8 cellular contexts compared by ENCODE assay signal in the genomic region with DNA sequence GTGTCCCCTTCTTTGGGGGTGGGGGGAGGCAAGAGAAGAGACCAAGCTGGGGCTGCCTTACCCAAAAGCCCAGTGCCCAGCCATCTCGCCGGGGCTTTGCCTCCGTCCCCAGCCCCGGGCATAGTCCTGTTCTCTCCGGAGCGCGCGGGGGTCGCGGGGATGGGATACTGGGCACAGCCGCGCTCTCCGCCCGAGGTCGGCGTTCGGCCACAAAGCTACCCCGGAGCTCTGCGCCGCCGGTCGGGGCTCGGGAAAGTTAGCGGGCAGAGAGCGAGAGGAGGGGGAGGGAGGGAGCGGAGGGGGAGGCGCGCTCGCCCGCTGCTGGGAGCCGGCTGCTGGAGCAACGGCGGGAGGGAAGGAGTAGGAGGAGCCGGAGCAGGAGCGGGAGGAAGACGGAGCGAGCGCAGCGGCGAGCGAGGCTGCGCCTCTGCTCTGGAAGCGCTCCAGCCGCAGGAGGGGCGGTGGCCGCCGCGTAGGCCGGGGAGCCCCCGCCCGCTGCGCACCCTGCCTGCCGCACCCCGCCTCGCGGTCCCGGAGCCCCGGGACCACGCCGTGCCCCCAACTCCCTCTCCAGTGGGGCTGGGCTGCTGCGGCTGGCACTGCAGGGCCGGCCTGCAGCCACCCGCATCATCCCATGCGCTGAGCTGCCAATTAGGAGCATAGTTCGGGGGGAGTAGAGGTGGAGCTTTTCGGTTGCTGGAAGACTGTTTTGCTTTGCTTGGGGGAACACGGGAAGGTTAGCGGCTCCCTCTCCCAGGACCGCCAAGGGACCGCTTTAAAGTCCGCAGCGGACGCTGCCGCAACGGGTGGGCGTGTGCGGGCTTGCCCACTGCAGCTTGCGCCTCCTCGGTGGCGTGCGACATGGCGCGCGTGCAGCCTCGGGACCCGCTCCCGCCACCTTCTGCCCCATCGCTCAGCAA. TPM values are rescaled to one million over a fixed set of nuclear protein-coding genes. Genes with fewer than 3 reads are reported as not detected.
DNase-seq lines count a peak whose midpoint lies in the region; ATAC-seq and TF ChIP-seq lines count a peak whose summit lies in the region.

A gene with protein sequence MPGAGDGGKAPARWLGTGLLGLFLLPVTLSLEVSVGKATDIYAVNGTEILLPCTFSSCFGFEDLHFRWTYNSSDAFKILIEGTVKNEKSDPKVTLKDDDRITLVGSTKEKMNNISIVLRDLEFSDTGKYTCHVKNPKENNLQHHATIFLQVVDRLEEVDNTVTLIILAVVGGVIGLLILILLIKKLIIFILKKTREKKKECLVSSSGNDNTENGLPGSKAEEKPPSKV (minus strand): TSS at position 272 of the 920 bp plus-strand sequence. CDS start 150 bp downstream, at position 122.

- H3K9me3 Mint-ChIP-seq in effector memory CD8-positive, alpha-beta T cell, result no peaks in the 10 kb centered on the region

- H3K4me1 ChIP-seq in BE2C (no peaks in the 10 kb centered on the region), liver (ENCODE audit: control insufficient read depth in 4 of 4, insufficient read depth in 4 of 4, low read length in 3 of 4) (peaks cover 5 to 10% (median 6%) of the 10 kb centered on the region in 4 donors), subcutaneous abdominal adipose tissue (ENCODE audit: control insufficient read depth in 5 of 5, insufficient read depth in 5 of 5, low read length in 5 of 5) (peaks cover 0 to 21% (median 14%) of the 10 kb centered on the region in 5 donors)

- TF ChIP-seq CTCF in BE2C (IDR thresholded peaks at IDR 0.05; ENCODE audit: low read depth, low read length) (no peak), HL-60 (IDR thresholded peaks at IDR 0.05; ENCODE audit: insufficient read depth, low read length) (no peak), liver (IDR thresholded peaks at IDR 0.05; ENCODE audit: low read depth, low read length, missing input control) (no peak)

- TF ChIP-seq RAD21 in liver (IDR thresholded peaks at IDR 0.05), result no peak

- H3K4me3 Mint-ChIP-seq in effector memory CD8-positive, alpha-beta T cell, result peak within 1 kb of the TSS; percentile 32 to 71

- H3K27ac ChIP-seq in HL-60 (replicated peaks) (no peak within 1 kb of the TSS), liver (ENCODE audit: low read depth in 1 of 2, low read length in 2 of 2) (no peak within 1 kb of the TSS), subcutaneous abdominal adipose tissue (ENCODE audit: low read depth, low read length) (no peak within 1 kb of the TSS)

- no peaks in the 10 kb centered on the region; the same call in 1 of the 2 replicates for H3K9me3 ChIP-seq in BE2C
- H3K9me3 ChIP-seq in liver (ENCODE audit: control insufficient read depth in 4 of 4, low read length in 3 of 4), result no peaks in the 10 kb centered on the region
- H3K9me3 ChIP-seq in subcutaneous abdominal adipose tissue (ENCODE audit: control insufficient read depth in 5 of 5, low read length in 5 of 5), result no peaks in the 10 kb centered on the region

- no peaks in the 10 kb centered on the region for H3K36me3 Mint-ChIP-seq in effector memory CD8-positive, alpha-beta T cell (ENCODE audit: insufficient read depth)

- H3K4me3 ChIP-seq in BE2C (ENCODE audit: low read depth, low read length), result peak within 1 kb of the TSS; percentile 62
- H3K4me3 ChIP-seq in HL-60 (replicated peaks; ENCODE audit: insufficient read depth, low read length), result peak within 1 kb of the TSS; percentile 15
- peak within 1 kb of the TSS in 2 of 3 donors; percentile 15 to 46 for H3K4me3 ChIP-seq in liver (ENCODE audit: low read depth in 1 of 3, low read length in 3 of 3)
- H3K4me3 ChIP-seq in subcutaneous abdominal adipose tissue (ENCODE audit: low read depth in 1 of 5, low read length in 5 of 5), result peak within 1 kb of the TSS; percentile 4 to 68 (median 60)

- H3K27me3 Mint-ChIP-seq in effector memory CD8-positive, alpha-beta T cell, result peaks cover 45 to 77% of the 10 kb centered on the region in 2 donors

- DNase-seq in BE2C (peak; percentile 80), HL-60 (ENCODE audit: low read depth in 1 of 2, low spot score in 1 of 2) (peak; percentile 21 to 46)
- DNase-seq in effector memory CD8-positive, alpha-beta T cell, result no peak

- H3K27ac Mint-ChIP-seq in effector memory CD8-positive, alpha-beta T cell, result no peak within 1 kb of the TSS

- peaks cover 63% of the 10 kb centered on the region for H3K27me3 ChIP-seq in BE2C
- peaks cover 44% of the 10 kb centered on the region for H3K27me3 ChIP-seq in HL-60 (ENCODE audit: insufficient read depth, poor library complexity, severe bottlenecking)
- H3K27me3 ChIP-seq in liver (ENCODE audit: control insufficient read depth in 4 of 4, insufficient read depth in 4 of 4, low read length in 3 of 4), result peaks cover 7 to 30% (median 9%) of the 10 kb centered on the region in 4 donors
- peaks cover 40 to 72% (median 63%) of the 10 kb centered on the region in 5 donors for H3K27me3 ChIP-seq in subcutaneous abdominal adipose tissue (ENCODE audit: control insufficient read depth in 5 of 5, insufficient read depth in 4 of 5, low read length in 5 of 5)

- no peaks in the 10 kb centered on the region for H3K36me3 ChIP-seq in BE2C
- no peaks in the 10 kb centered on the region for H3K36me3 ChIP-seq in liver (ENCODE audit: control insufficient read depth in 4 of 4, insufficient read depth in 3 of 4, low read depth in 1 of 4, low read length in 3 of 4)
- no peaks in the 10 kb centered on the region for H3K36me3 ChIP-seq in subcutaneous abdominal adipose tissue (ENCODE audit: control insufficient read depth in 5 of 5, insufficient read depth in 5 of 5, low read length in 5 of 5)

- H3K9ac ChIP-seq in liver (ENCODE audit: low read depth in 1 of 2, low read length in 2 of 2) (no peak within 1 kb of the TSS), subcutaneous abdominal adipose tissue (ENCODE audit: low read length in 5 of 5) (peak within 1 kb of the TSS in 2 of 5 donors; percentile 13 to 38)

- 3% methylated on average over 88 of the region's 88 CpGs for WGBS in liver

- peaks cover 16 to 22% of the 10 kb centered on the region in 2 donors for H3K4me1 Mint-ChIP-seq in effector memory CD8-positive, alpha-beta T cell (ENCODE audit: low read depth in 2 of 2)

- ATAC-seq in SK-N-SH treated with all-trans-retinoic acid at 6 μM for 48 hours, result peak; percentile 86
- peak; percentile 57 for ATAC-seq in effector memory CD8-positive, alpha-beta T cell (replicated peaks)
- no peak for ATAC-seq in GM21360 (IDR thresholded peaks at IDR 0.05; ENCODE audit: unreplicated experiment)
- no peak for ATAC-seq in GM21529 (IDR thresholded peaks at IDR 0.05; ENCODE audit: unreplicated experiment)

TF ChIP-seq in SK-N-SH treated with all-trans-retinoic acid at 6 μM for 48 hours, 23 proteins besides CTCF, POLR2A, EP300 and RAD21 (continues in another document):
- no peak for TF ChIP-seq ZC3H10 (CRISPR knock-in tag; IDR thresholded peaks at IDR 0.05)
- TF ChIP-seq ZNF565 (CRISPR knock-in tag; conservative IDR thresholded peaks at IDR 0.05; ENCODE audit: low read depth), result no peak
- TF ChIP-seq ARNTL (CRISPR knock-in tag; IDR thresholded peaks at IDR 0.05; ENCODE audit: borderline replicate concordance, low read depth), result no peak
- TF ChIP-seq TOX (CRISPR knock-in tag; IDR thresholded peaks at IDR 0.05; ENCODE audit: borderline replicate concordance), result no peak
- no peak for TF ChIP-seq TCF4 (CRISPR knock-in tag; IDR thresholded peaks at IDR 0.05; ENCODE audit: borderline replicate concordance)
- no peak for TF ChIP-seq ZNF8 (CRISPR knock-in tag; IDR thresholded peaks at IDR 0.05)
- no peak for TF ChIP-seq OSR1 (CRISPR knock-in tag; IDR thresholded peaks at IDR 0.05)
- TF ChIP-seq BACH2 (CRISPR knock-in tag; IDR thresholded peaks at IDR 0.05; ENCODE audit: borderline replicate concordance), result no peak
- TF ChIP-seq, protein P1, sequence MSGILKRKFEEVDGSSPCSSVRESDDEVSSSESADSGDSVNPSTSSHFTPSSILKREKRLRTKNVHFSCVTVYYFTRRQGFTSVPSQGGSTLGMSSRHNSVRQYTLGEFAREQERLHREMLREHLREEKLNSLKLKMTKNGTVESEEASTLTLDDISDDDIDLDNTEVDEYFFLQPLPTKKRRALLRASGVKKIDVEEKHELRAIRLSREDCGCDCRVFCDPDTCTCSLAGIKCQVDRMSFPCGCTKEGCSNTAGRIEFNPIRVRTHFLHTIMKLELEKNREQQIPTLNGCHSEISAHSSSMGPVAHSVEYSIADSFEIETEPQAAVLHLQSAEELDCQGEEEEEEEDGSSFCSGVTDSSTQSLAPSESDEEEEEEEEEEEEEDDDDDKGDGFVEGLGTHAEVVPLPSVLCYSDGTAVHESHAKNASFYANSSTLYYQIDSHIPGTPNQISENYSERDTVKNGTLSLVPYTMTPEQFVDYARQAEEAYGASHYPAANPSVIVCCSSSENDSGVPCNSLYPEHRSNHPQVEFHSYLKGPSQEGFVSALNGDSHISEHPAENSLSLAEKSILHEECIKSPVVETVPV (CRISPR knock-in tag; IDR thresholded peaks at IDR 0.05), result no peak

TF ChIP-seq in liver, 16 proteins besides CTCF, POLR2A, EP300 and RAD21 (continues in another document):
- TF ChIP-seq, protein P2, sequence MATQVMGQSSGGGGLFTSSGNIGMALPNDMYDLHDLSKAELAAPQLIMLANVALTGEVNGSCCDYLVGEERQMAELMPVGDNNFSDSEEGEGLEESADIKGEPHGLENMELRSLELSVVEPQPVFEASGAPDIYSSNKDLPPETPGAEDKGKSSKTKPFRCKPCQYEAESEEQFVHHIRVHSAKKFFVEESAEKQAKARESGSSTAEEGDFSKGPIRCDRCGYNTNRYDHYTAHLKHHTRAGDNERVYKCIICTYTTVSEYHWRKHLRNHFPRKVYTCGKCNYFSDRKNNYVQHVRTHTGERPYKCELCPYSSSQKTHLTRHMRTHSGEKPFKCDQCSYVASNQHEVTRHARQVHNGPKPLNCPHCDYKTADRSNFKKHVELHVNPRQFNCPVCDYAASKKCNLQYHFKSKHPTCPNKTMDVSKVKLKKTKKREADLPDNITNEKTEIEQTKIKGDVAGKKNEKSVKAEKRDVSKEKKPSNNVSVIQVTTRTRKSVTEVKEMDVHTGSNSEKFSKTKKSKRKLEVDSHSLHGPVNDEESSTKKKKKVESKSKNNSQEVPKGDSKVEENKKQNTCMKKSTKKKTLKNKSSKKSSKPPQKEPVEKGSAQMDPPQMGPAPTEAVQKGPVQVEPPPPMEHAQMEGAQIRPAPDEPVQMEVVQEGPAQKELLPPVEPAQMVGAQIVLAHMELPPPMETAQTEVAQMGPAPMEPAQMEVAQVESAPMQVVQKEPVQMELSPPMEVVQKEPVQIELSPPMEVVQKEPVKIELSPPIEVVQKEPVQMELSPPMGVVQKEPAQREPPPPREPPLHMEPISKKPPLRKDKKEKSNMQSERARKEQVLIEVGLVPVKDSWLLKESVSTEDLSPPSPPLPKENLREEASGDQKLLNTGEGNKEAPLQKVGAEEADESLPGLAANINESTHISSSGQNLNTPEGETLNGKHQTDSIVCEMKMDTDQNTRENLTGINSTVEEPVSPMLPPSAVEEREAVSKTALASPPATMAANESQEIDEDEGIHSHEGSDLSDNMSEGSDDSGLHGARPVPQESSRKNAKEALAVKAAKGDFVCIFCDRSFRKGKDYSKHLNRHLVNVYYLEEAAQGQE (IDR thresholded peaks at IDR 0.05), result no peak
- TF ChIP-seq FOXA1 (IDR thresholded peaks at IDR 0.05) (no peak), HNF4A (conservative IDR thresholded peaks at IDR 0.05) (no peak), JUND (IDR thresholded peaks at IDR 0.05) (no peak)

RNA-seq across cellular contexts. Expression of the gene that starts here (rescaled TPM):
- polyA plus RNA-seq in BE2C (2012; ENCODE audit: insufficient read depth, insufficient read length, low read depth), result 0.29 TPM
- under 1 TPM; 0.05 to 0.67 TPM for total RNA-seq in liver
- polyA plus RNA-seq in liver, result under 1 TPM in 1 of 2 donors, not detected in 1; 0.42 TPM

Comparison
In these comparisons a context has a peak if more than half of its experiments do, and no peak if none do; other contexts are left out.
1. DNase-seq: peak in BE2C (single experiment) and HL-60 (2 of 2); none in effector memory CD8-positive, alpha-beta T cell (0 of 3).
2. ATAC-seq: peak in SK-N-SH treated with all-trans-retinoic acid at 6 μM for 48 hours (single experiment) and effector memory CD8-positive, alpha-beta T cell (single experiment); none in GM21360 (single experiment) and GM21529 (single experiment).
3. Peak in every context shown above with its lines, with median percentiles within 50 percentile points of each other: H3K4me3 ChIP-seq.